8 cellular contexts compared by ENCODE assay signal in the genomic region with DNA sequence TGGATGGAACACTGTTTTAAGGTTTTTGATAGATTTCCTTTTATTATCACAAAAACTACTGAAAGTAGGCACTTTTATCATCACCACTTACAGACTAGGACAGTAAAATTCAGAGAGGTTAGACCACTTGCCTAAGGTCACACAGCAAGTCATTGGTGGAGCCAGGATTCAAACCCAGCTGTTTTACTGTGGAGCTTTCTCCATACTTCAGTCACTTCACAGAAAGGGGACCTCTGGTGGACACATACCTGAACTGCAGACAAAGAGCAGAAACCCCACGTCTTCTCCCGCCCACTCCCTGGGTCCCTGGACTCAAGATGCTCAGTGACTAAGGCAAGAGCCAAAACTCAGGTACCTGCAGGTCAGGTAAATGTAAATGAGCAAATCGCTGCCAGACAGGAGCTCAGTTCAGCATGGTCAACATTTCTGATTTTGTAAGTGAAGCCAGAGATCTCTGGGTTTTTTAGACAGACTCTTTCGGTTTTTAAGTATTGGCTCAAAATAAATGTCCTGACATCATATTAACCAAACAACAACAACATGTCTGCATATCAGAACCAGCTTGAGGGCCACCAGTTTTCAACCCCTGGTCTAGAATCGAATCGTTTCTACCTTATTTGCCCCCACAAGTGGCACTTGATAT.
DNase-seq lines count a peak whose midpoint lies in the region; ATAC-seq lines count a peak whose summit lies in the region.

No MANE protein-coding gene starts in this region.

- H3K36me3 Mint-ChIP-seq in activated CD4-positive, alpha-beta T cell treated with anti-CD3 and anti-CD28 coated beads for 36 hours (ENCODE audit: low read depth): peaks cover 4% of the 10 kb centered on the region
- H3K36me3 Mint-ChIP-seq in naive thymus-derived CD8-positive, alpha-beta T cell: peaks cover 0 to 8% (median 0%) of the 10 kb centered on the region in 3 donors

- H3K4me1 Mint-ChIP-seq in activated CD4-positive, alpha-beta T cell treated with anti-CD3 and anti-CD28 coated beads for 36 hours: peaks cover 2% of the 10 kb centered on the region
- H3K4me1 Mint-ChIP-seq in naive thymus-derived CD8-positive, alpha-beta T cell: no peaks in the 10 kb centered on the region

- H3K27ac Mint-ChIP-seq in activated CD4-positive, alpha-beta T cell treated with anti-CD3 and anti-CD28 coated beads for 36 hours: no peak overlapping the region
- H3K27ac Mint-ChIP-seq in naive thymus-derived CD8-positive, alpha-beta T cell: no peak overlapping the region

- peaks cover 2% of the 10 kb centered on the region for H3K27me3 Mint-ChIP-seq in activated CD4-positive, alpha-beta T cell treated with anti-CD3 and anti-CD28 coated beads for 36 hours
- peaks cover 0 to 11% (median 8%) of the 10 kb centered on the region in 5 donors for H3K27me3 Mint-ChIP-seq in naive thymus-derived CD8-positive, alpha-beta T cell

- peak; percentile 61 for ATAC-seq in activated CD4-positive, alpha-beta T cell treated with anti-CD3 and anti-CD28 coated beads for 36 hours
- ATAC-seq in naive thymus-derived CD8-positive, alpha-beta T cell: no peak
- ATAC-seq in GM19467 (IDR thresholded peaks at IDR 0.05; ENCODE audit: unreplicated experiment) (no peak), GM19395 (IDR thresholded peaks at IDR 0.05; ENCODE audit: unreplicated experiment) (no peak)

- H3K4me3 Mint-ChIP-seq in activated CD4-positive, alpha-beta T cell treated with anti-CD3 and anti-CD28 coated beads for 36 hours: no peak overlapping the region
- H3K4me3 Mint-ChIP-seq in naive thymus-derived CD8-positive, alpha-beta T cell: no peak overlapping the region

- peaks cover 7% of the 10 kb centered on the region for H3K9me3 Mint-ChIP-seq in activated CD4-positive, alpha-beta T cell treated with anti-CD3 and anti-CD28 coated beads for 36 hours (ENCODE audit: low read depth)
- peaks cover 0 to 11% (median 3%) of the 10 kb centered on the region in 9 donors for H3K9me3 Mint-ChIP-seq in naive thymus-derived CD8-positive, alpha-beta T cell

- DNase-seq in NCI-H526 (lab: John Stamatoyannopoulos, UW): peak; percentile 15 to 49
- DNase-seq in NCI-H526 treated with DMSO at 0.1 percent for 48 hours (lab: John Stamatoyannopoulos, UW): no peak
- peak; percentile 42 for DNase-seq in MV-4-11 (lab: John Stamatoyannopoulos, UW)
- DNase-seq in activated CD4-positive, alpha-beta T cell treated with anti-CD3 and anti-CD28 coated beads for 36 hours: peak; percentile 82
- DNase-seq in ecto neural progenitor cell (ENCODE audit: low spot score): peak; percentile 74
- peak in 6 of 10 donors; percentile 17 to 70 (median 28) for DNase-seq in naive thymus-derived CD8-positive, alpha-beta T cell

- CTCF ChIA-PET in activated CD4-positive, alpha-beta T cell treated with anti-CD3 and anti-CD28 coated beads for 36 hours (lab: Charles Lee): interaction anchor here (0.6 to 3.4 kb wide), 26 partner anchors 9 to 649 kb away, joined by 3 to 37 read pairs (median 4); no protein-coding TSS in a partner anchor

- intact Hi-C loops in activated CD4-positive, alpha-beta T cell treated with anti-CD3 and anti-CD28 coated beads for 36 hours (cut with DNase I, micrococcal nuclease): no loop called here

- POLR2A ChIA-PET in activated CD4-positive, alpha-beta T cell treated with anti-CD3 and anti-CD28 coated beads for 36 hours (lab: Charles Lee): interaction anchor here (1.1 kb wide), 1 partner anchor 204 kb away, joined by 3 read pairs; no protein-coding TSS in a partner anchor
- POLR2A ChIA-PET in naive thymus-derived CD8-positive, alpha-beta T cell (lab: Charles Lee): no interaction called here
